20 cellular contexts compared by ENCODE assay signal in genomic region chr5:81147970-81148571, GRCh38.
DNase-seq lines count a peak whose midpoint lies in the region; ATAC-seq lines count a peak whose summit lies in the region.
"Had no signal": no experiment of that assay in that cellular context is flagged by ENCODE, and none has a peak within 500 bp of the region (broad histone marks: within the 10 kb centered on the region; RNA-seq: fewer than 3 reads in every experiment).

No MANE protein-coding gene starts in this region.

- H3K9me2 ChIP-seq in Karpas-422 (replicated peaks; ENCODE audit: insufficient read depth, low read length), result no peaks in the 10 kb centered on the region

- H3K79me2 ChIP-seq in Karpas-422 (ENCODE audit: low read length), result no peaks in the 10 kb centered on the region

- H3K36me3 ChIP-seq in Karpas-422 (ENCODE audit: insufficient read depth, low read length), result no peaks in the 10 kb centered on the region
- H3K36me3 ChIP-seq: stomach, upper lobe of left lung had no signal

- no peaks in the 10 kb centered on the region for H3K9me3 ChIP-seq in Karpas-422 (ENCODE audit: low read length)
- H3K9me3 ChIP-seq: body of pancreas, stomach, upper lobe of left lung had no signal

- H3K4me2 ChIP-seq in Karpas-422 (ENCODE audit: low read depth, low read length, poor library complexity, severe bottlenecking), result peak overlapping the region; percentile 50

- H3K27me3 ChIP-seq in Karpas-422 (ENCODE audit: low read length), result no peaks in the 10 kb centered on the region
- H3K27me3 ChIP-seq: body of pancreas, stomach, upper lobe of left lung had no signal

- peaks cover 14% of the 10 kb centered on the region for H3K4me1 Mint-ChIP-seq in T-helper 2 cell treated with Interferon-gamma antibody and Interleukin-4, amounts not matched to agents 5 μg/mL and 100 μg/mL, for 36 hours (ENCODE audit: low read depth)
- peaks cover 17% of the 10 kb centered on the region for H3K4me1 Mint-ChIP-seq in activated naive CD8-positive, alpha-beta T cell treated with anti-CD3 and anti-CD28 coated beads for 36 hours
- H3K4me1 Mint-ChIP-seq in natural killer cell treated with Interleukin-12 subunit alpha and Interleukin-12 subunit beta and Interleukin-15 and Interleukin-18, amount 100 ng/mL, for 72 hours (ENCODE audit: low read depth in 2 of 2), result peaks cover 6 to 11% of the 10 kb centered on the region in 2 donors
- H3K4me1 Mint-ChIP-seq: activated B cell treated with CpG ODN at 0.5 μM for 24 hours had no signal

- H3K9ac ChIP-seq in Karpas-422 (ENCODE audit: low read length), result 0 out of 2 replicates have a peak overlapping the region, but pooled peaks have one; percentile 21

- H3K27ac Mint-ChIP-seq in T-helper 2 cell treated with Interferon-gamma antibody and Interleukin-4, amounts not matched to agents 5 μg/mL and 100 μg/mL, for 36 hours, result peak overlapping the region; percentile 6
- peak overlapping the region; percentile 56 for H3K27ac Mint-ChIP-seq in activated naive CD8-positive, alpha-beta T cell treated with anti-CD3 and anti-CD28 coated beads for 36 hours
- H3K27ac Mint-ChIP-seq in natural killer cell treated with Interleukin-12 subunit alpha and Interleukin-12 subunit beta and Interleukin-15 and Interleukin-18, amount 100 ng/mL, for 72 hours, result no peak overlapping the region
- H3K27ac Mint-ChIP-seq: activated B cell treated with CpG ODN at 0.5 μM for 24 hours had no signal

- no peak for DNase-seq in T-helper 2 cell treated with Interferon-gamma antibody and Interleukin-4, amounts not matched to agents 5 μg/mL and 100 μg/mL, for 36 hours (ENCODE audit: low spot score)
- no peak for DNase-seq in T-helper 2 cell
- peak; percentile 62 for DNase-seq in Karpas-422
- DNase-seq in activated naive CD8-positive, alpha-beta T cell treated with anti-CD3 and anti-CD28 coated beads for 36 hours, result no peak
- no peak for DNase-seq in natural killer cell treated with Interleukin-12 subunit alpha and Interleukin-12 subunit beta and Interleukin-15 and Interleukin-18, amount 100 ng/mL, for 72 hours (ENCODE audit: low spot score)
- no peak for DNase-seq in iPS-NIHi11 (ENCODE audit: low spot score)
- no peak for DNase-seq in stimulated activated CD4-positive, alpha-beta T cell treated with anti-CD3 and anti-CD28 coated beads, Interleukin-4, amount 100 ng/mL, for 4 hours
- no peak for DNase-seq in ecto neural progenitor cell (ENCODE audit: low spot score)
- DNase-seq: 8988T; activated B cell treated with CpG ODN at 0.5 μM for 24 hours; activated naive CD4-positive, alpha-beta T cell treated with anti-CD3 and anti-CD28 coated beads, Interleukin-2, amount 50 U/mL, for 16 hours; body of pancreas; Calu3; NCI-H1930; Right ventricle myocardium superior; stomach; upper lobe of left lung had no signal

- peak overlapping the region; percentile 68 for H3K4me3 Mint-ChIP-seq in T-helper 2 cell treated with Interferon-gamma antibody and Interleukin-4, amounts not matched to agents 5 μg/mL and 100 μg/mL, for 36 hours
- peak overlapping the region; percentile 55 for H3K4me3 Mint-ChIP-seq in activated naive CD8-positive, alpha-beta T cell treated with anti-CD3 and anti-CD28 coated beads for 36 hours
- H3K4me3 Mint-ChIP-seq in natural killer cell treated with Interleukin-12 subunit alpha and Interleukin-12 subunit beta and Interleukin-15 and Interleukin-18, amount 100 ng/mL, for 72 hours, result peak overlapping the region; percentile 8
- H3K4me3 Mint-ChIP-seq: activated B cell treated with CpG ODN at 0.5 μM for 24 hours had no signal

- H3K27ac ChIP-seq in Karpas-422 (ENCODE audit: low read length), result peak overlapping the region; percentile 51
- H3K27ac ChIP-seq: body of pancreas, HL-60, skin epidermis, stomach, upper lobe of left lung had no signal

- H3K27me3 Mint-ChIP-seq in T-helper 2 cell treated with Interferon-gamma antibody and Interleukin-4, amounts not matched to agents 5 μg/mL and 100 μg/mL, for 36 hours (ENCODE audit: low read depth), result no peaks in the 10 kb centered on the region
- no peaks in the 10 kb centered on the region for H3K27me3 Mint-ChIP-seq in activated naive CD8-positive, alpha-beta T cell treated with anti-CD3 and anti-CD28 coated beads for 36 hours
- peaks cover 0 to 3% of the 10 kb centered on the region in 2 donors for H3K27me3 Mint-ChIP-seq in natural killer cell treated with Interleukin-12 subunit alpha and Interleukin-12 subunit beta and Interleukin-15 and Interleukin-18, amount 100 ng/mL, for 72 hours

- no peak overlapping the region for H2AFZ ChIP-seq in Karpas-422 (ENCODE audit: low read length)

- peaks cover 1% of the 10 kb centered on the region for H3K36me3 Mint-ChIP-seq in T-helper 2 cell treated with Interferon-gamma antibody and Interleukin-4, amounts not matched to agents 5 μg/mL and 100 μg/mL, for 36 hours (ENCODE audit: low read depth)
- H3K36me3 Mint-ChIP-seq in activated naive CD8-positive, alpha-beta T cell treated with anti-CD3 and anti-CD28 coated beads for 36 hours, result peaks cover 8% of the 10 kb centered on the region
- no peaks in the 10 kb centered on the region for H3K36me3 Mint-ChIP-seq in natural killer cell treated with Interleukin-12 subunit alpha and Interleukin-12 subunit beta and Interleukin-15 and Interleukin-18, amount 100 ng/mL, for 72 hours

- H4K20me1 ChIP-seq in Karpas-422 (ENCODE audit: insufficient read depth, low read depth, low read length), result no peaks in the 10 kb centered on the region

- H3K9me3 Mint-ChIP-seq in T-helper 2 cell treated with Interferon-gamma antibody and Interleukin-4, amounts not matched to agents 5 μg/mL and 100 μg/mL, for 36 hours, result no peaks in the 10 kb centered on the region
- H3K9me3 Mint-ChIP-seq in activated naive CD8-positive, alpha-beta T cell treated with anti-CD3 and anti-CD28 coated beads for 36 hours, result no peaks in the 10 kb centered on the region
- H3K9me3 Mint-ChIP-seq in natural killer cell treated with Interleukin-12 subunit alpha and Interleukin-12 subunit beta and Interleukin-15 and Interleukin-18, amount 100 ng/mL, for 72 hours, result no peaks in the 10 kb centered on the region
- H3K9me3 Mint-ChIP-seq: activated B cell treated with CpG ODN at 0.5 μM for 24 hours had no signal

- H3K4me3 ChIP-seq in Karpas-422 (ENCODE audit: low read length), result no peak overlapping the region
- H3K4me3 ChIP-seq: body of pancreas, K562, skin epidermis, stomach, upper lobe of left lung had no signal

- ATAC-seq in natural killer cell treated with Interleukin-12 subunit alpha and Interleukin-12 subunit beta and Interleukin-15 and Interleukin-18, amount 100 ng/mL, for 72 hours, result no peak
- ATAC-seq: body of pancreas, K562 had no signal

- H3K4me1 ChIP-seq in Karpas-422 (ENCODE audit: low read length), result peaks cover 62% of the 10 kb centered on the region
- H3K4me1 ChIP-seq: body of pancreas, stomach, upper lobe of left lung had no signal

Comparison
In these comparisons a context has a peak if more than half of its experiments do, and no peak if none do; other contexts are left out.
1. H3K27ac Mint-ChIP-seq: peak in T-helper 2 cell treated with Interferon-gamma antibody and Interleukin-4, amounts not matched to agents 5 μg/mL and 100 μg/mL, for 36 hours (single experiment) and activated naive CD8-positive, alpha-beta T cell treated with anti-CD3 and anti-CD28 coated beads for 36 hours (single experiment); none in natural killer cell treated with Interleukin-12 subunit alpha and Interleukin-12 subunit beta and Interleukin-15 and Interleukin-18, amount 100 ng/mL, for 72 hours (0 of 2).
2. H3K4me3 Mint-ChIP-seq: peak in every context shown above with its lines; median percentile 68 in T-helper 2 cell treated with Interferon-gamma antibody and Interleukin-4, amounts not matched to agents 5 μg/mL and 100 μg/mL, for 36 hours; 55 in activated naive CD8-positive, alpha-beta T cell treated with anti-CD3 and anti-CD28 coated beads for 36 hours; 8 in natural killer cell treated with Interleukin-12 subunit alpha and Interleukin-12 subunit beta and Interleukin-15 and Interleukin-18, amount 100 ng/mL, for 72 hours.